In the genomic region with DNA sequence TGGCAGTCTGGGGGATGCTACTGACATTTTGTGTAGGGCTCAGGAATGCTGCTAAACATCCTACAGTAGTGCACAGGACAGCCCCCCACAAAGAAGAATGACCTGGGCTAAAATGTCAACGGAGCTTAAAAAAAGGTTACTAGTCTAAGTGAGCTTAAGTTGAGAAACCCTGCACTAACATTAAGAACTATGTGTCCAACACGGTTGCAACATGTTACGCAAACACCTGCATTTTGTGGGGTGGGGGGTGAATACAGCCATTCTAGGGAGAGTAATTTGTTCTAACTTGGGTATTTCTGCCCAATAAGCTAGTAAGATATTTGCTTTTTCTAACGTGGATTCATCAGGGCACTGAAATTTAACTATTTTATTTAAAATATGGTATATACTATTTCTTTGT, we compare ENCODE assay signal across 14 cellular contexts.
"Had no signal": no experiment of that assay in that cellular context is flagged by ENCODE, and none has a peak within 500 bp of the region (broad histone marks: within the 10 kb centered on the region; RNA-seq: fewer than 3 reads in every experiment).

No MANE protein-coding gene starts in this region.

- H3K27ac ChIP-seq: testis had no signal

- DNase-seq: activated CD4-positive, alpha-beta T cell treated with anti-CD3 and anti-CD28 coated beads for 48 hours; activated naive CD4-positive, alpha-beta T cell treated with anti-CD3 and anti-CD28 coated beads for 36 hours; caudate nucleus; effector memory CD4-positive, alpha-beta T cell; natural killer cell; occipital lobe; right lobe of liver; stimulated activated CD4-positive, alpha-beta T cell treated with anti-CD3 and anti-CD28 coated beads, Interleukin-12 subunit alpha, Interleukin-12 subunit beta, amount 100 ng/mL, for 4 hours; stimulated activated CD4-positive, alpha-beta T cell treated with anti-CD3 and anti-CD28 coated beads, Interleukin-4, amount 100 ng/mL, for 1 hour; stimulated activated CD8-positive, alpha-beta memory T cell treated with anti-CD3 and anti-CD28 coated beads, Interleukin-4, amount 100 ng/mL, for 48 hours; testis had no signal

- H3K4me1 ChIP-seq: right lobe of liver, testis had no signal

- H3K36me3 ChIP-seq: gastroesophageal sphincter, right lobe of liver had no signal

- H3K27me3 ChIP-seq: gastroesophageal sphincter, right lobe of liver, testis had no signal

- H3K4me3 ChIP-seq: coronary artery, gastroesophageal sphincter, right lobe of liver, testis had no signal

- ATAC-seq: natural killer cell, WTC11 had no signal

- H3K9me3 ChIP-seq: gastroesophageal sphincter, right lobe of liver, testis had no signal
